ENCODE assay signal across 8 cellular contexts in the genomic region with DNA sequence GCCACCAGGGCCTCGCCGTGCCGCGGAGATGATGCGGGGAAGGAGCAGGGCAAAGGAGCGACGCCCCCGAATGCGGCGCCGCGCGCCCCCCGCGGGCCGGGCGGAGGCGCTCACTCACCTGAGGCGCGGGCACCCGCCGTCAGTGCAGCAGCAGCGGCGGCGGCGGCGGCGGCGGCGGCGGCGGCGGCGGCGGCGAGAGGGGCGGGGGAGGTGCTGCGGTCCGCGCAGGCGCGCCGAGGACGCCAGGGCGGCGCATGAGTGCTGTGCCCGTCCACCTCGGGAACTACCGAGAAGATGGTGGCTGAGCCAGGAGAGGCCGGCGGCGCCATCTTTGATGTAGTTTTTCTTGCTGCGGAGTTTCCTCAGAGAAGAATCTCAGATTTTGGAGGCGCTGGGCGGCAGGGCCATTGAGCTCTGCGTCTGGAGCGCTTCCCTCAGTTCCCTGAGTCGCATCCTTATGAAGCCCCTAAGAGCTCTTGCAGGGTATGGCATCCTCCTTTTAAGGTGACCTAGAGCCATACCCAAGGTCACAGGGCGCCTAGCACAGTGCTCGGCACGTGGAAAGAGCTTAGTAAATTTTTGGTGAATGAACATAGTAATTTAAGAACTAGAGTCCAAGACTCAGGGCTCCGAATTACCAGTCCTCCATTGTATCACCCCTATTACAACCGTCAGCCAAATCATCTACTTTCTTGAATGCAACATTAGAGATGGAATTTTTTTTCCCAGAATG. TPM values are rescaled to one million over a fixed set of nuclear protein-coding genes. Genes with fewer than 3 reads are reported as not detected.
DNase-seq lines count a peak whose midpoint lies in the region; ATAC-seq and TF ChIP-seq lines count a peak whose summit lies in the region.

A gene (minus strand): TSS at position 164 of the 733 bp plus-strand sequence. CDS start 24,355 bp downstream, outside the sequence.

- H3K4me3 ChIP-seq in dorsolateral prefrontal cortex, result peak within 1 kb of the TSS; percentile 62 to 93 (median 85)
- H3K4me3 ChIP-seq in lower leg skin (ENCODE audit: low read depth, poor library complexity, severe bottlenecking), result peak within 1 kb of the TSS; percentile 59

- DNase-seq in CD1c-positive myeloid dendritic cell (ENCODE audit: extremely low spot score) (peak; percentile 97), NCI-H774 (lab: John Stamatoyannopoulos, UW) (peak; percentile 90), dorsolateral prefrontal cortex (peak; percentile 89 to 96 (median 94)), lower leg skin (ENCODE audit: low spot score in 2 of 2) (peak; percentile 94 to 98)
- DNase-seq in activated CD4-positive, alpha-beta T cell treated with anti-CD3 and anti-CD28 coated beads, Interleukin-2, amount 50 U/mL, for 48 hours, result peak; percentile 90 to 92
- DNase-seq in stimulated activated CD4-positive, alpha-beta T cell treated with anti-CD3 and anti-CD28 coated beads, Interleukin-4, amount 100 ng/mL, for 48 hours (ENCODE audit: low read depth in 2 of 2), result peak; percentile 85 to 89

- 1 to 8% methylated on average over 17 to 58 of the region's 63 CpGs for WGBS in lower leg skin, 2 donors

- intact Hi-C loops in dorsolateral prefrontal cortex (cut with DNase I) (loop anchor here (2.0 to 10.0 kb wide), 3 partner anchors 117 to 141 kb away; a partner anchor contains a TSS), lower leg skin (cut with DNase I; ENCODE audit: low total_unique reads) (no loop called here)

- ATAC-seq in GM19395 (IDR thresholded peaks at IDR 0.05; ENCODE audit: unreplicated experiment) (peak; percentile 93), HG03565 (IDR thresholded peaks at IDR 0.05; ENCODE audit: unreplicated experiment) (peak; percentile 92)

- TF ChIP-seq POLR2A in lower leg skin (IDR thresholded peaks at IDR 0.05), result no peak

- H3K27me3 ChIP-seq in dorsolateral prefrontal cortex, result no peaks in the 10 kb centered on the region

- TF ChIP-seq CTCF in dorsolateral prefrontal cortex (IDR thresholded peaks at IDR 0.05 in 54 of 56, conservative IDR thresholded peaks at IDR 0.05 in 2 of 56; ENCODE audit: low read depth in 1 of 56, partially characterized antibody in 56 of 56) (peak in 31 of 56 donors; percentile 3 to 55 (median 27)), lower leg skin (IDR thresholded peaks at IDR 0.05) (no peak)

- peak within 1 kb of the TSS; percentile 24 to 97 (median 88) for H3K27ac ChIP-seq in dorsolateral prefrontal cortex

RNA-seq across cellular contexts. Expression of the gene that starts here (rescaled TPM):
- total RNA-seq in dorsolateral prefrontal cortex (100 to 1,000 TPM in 107 of 120 experiments, 10 to 100 TPM in 13; 75.7 to 191 (median 144) TPM), lower leg skin (10 to 100 TPM; 16.6 to 21.8 (median 19.8) TPM)

Comparison
In these comparisons a context has a peak if more than half of its experiments do, and no peak if none do; other contexts are left out.
1. Peak in every context shown above with its lines: DNase-seq, ATAC-seq, H3K4me3 ChIP-seq and H3K27ac ChIP-seq.
2. CTCF ChIP-seq: peak in dorsolateral prefrontal cortex (31 of 56); none in lower leg skin (0 of 3).